Comparison of ENCODE assay signal across 8 cellular contexts in the genomic region with DNA sequence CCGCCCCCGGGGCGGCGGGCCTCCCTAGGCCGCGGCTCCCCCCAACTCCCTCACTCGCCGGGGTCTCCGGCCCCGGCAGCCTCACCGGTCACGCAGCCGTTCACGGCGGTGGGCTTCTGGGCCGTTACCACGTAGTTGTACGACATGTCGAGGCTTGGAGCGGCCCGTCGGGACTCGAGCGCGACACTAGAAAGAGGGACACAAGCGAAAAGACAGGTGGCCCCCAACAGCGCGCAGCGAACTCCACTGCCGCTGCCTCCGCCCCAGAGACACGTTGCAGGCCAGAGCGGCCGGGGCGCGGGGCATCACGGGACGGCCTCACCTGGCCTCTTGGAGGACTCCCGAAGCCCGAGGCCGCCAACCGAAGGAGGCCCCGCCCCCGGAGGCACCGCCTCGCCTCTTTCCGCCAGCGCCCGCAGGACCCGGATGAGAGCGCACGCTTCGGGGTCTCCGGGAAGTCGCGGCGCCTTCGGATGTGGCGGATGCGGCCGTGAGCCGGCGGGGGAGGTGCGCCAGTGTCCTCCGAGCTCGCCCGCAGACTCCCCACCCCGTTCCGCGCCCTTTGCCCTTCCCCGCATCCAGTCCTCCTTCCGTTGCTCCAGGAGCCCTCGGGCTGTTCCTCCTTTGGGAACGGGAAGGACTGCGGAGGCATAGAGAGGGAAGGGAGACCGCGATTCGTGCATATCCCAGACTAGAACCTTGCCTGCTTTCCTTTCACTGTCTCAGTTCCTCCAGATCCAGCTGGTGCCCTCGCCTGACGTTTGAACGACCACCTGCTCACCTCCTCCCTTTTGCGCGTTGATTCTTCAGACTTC. TPM values are rescaled to one million over a fixed set of nuclear protein-coding genes. Genes with fewer than 3 reads are reported as not detected.
A peak's percentile ranks its signal among the peaks of the same experiment; 100 is the strongest.
DNase-seq lines count a peak whose midpoint lies in the region; ATAC-seq and TF ChIP-seq lines count a peak whose summit lies in the region.

A gene (minus strand): TSS at position 283 of the 815 bp plus-strand sequence. CDS start 137 bp downstream, at position 146.
A gene with protein sequence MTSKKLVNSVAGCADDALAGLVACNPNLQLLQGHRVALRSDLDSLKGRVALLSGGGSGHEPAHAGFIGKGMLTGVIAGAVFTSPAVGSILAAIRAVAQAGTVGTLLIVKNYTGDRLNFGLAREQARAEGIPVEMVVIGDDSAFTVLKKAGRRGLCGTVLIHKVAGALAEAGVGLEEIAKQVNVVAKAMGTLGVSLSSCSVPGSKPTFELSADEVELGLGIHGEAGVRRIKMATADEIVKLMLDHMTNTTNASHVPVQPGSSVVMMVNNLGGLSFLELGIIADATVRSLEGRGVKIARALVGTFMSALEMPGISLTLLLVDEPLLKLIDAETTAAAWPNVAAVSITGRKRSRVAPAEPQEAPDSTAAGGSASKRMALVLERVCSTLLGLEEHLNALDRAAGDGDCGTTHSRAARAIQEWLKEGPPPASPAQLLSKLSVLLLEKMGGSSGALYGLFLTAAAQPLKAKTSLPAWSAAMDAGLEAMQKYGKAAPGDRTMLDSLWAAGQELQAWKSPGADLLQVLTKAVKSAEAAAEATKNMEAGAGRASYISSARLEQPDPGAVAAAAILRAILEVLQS (plus strand): TSS at position 406 of the 815 bp plus-strand sequence. CDS start 1,501 bp downstream, outside the sequence.

- peak; percentile 85 for TF ChIP-seq POLR2A in breast epithelium (IDR thresholded peaks at IDR 0.05)

- peaks cover 20 to 21% of the 10 kb centered on the region in 2 donors for H3K4me1 ChIP-seq in breast epithelium
- H3K4me1 ChIP-seq in skeletal muscle tissue (ENCODE audit: control insufficient read depth in 3 of 3, insufficient read depth in 3 of 3, low read length in 3 of 3) = peaks cover 43 to 61% (median 50%) of the 10 kb centered on the region in 3 donors

- DNase-seq in ACHN = peak; percentile 89
- DNase-seq in NCI-H2227 (lab: John Stamatoyannopoulos, UW; ENCODE audit: unreplicated experiment) = peak; percentile 98
- peak; percentile 97 for DNase-seq in WERI-Rb-1
- DNase-seq in breast epithelium (ENCODE audit: low spot score in 2 of 2) = peak; percentile 91 to 95

- ATAC-seq in GM18907 (IDR thresholded peaks at IDR 0.05; ENCODE audit: unreplicated experiment) (peak; percentile 86), HG03139 (IDR thresholded peaks at IDR 0.05; ENCODE audit: unreplicated experiment) (peak; percentile 82)

- TF ChIP-seq CTCF in WERI-Rb-1 (IDR thresholded peaks at IDR 0.05; ENCODE audit: low read depth, low read length) = no peak
- TF ChIP-seq CTCF in breast epithelium (IDR thresholded peaks at IDR 0.05) = peak in 1 of 3 donors; percentile 4

- H3K9ac ChIP-seq in skeletal muscle tissue (ENCODE audit: low read depth in 1 of 3, low read length in 3 of 3) = peak within 1 kb of the TSS; percentile 96 to 99 (median 99)

- no peaks in the 10 kb centered on the region for H3K9me3 ChIP-seq in WERI-Rb-1 (ENCODE audit: severe bottlenecking)
- H3K9me3 ChIP-seq in breast epithelium = no peaks in the 10 kb centered on the region
- no peaks in the 10 kb centered on the region for H3K9me3 ChIP-seq in iPS-18c (ENCODE audit: control insufficient read depth, insufficient read depth, low read length)
- H3K9me3 ChIP-seq in skeletal muscle tissue (ENCODE audit: control insufficient read depth in 3 of 3, low read length in 3 of 3) = no peaks in the 10 kb centered on the region

- H3K27me3 ChIP-seq in WERI-Rb-1 (ENCODE audit: insufficient read depth, low read depth, severe bottlenecking) = no peaks in the 10 kb centered on the region
- H3K27me3 ChIP-seq in breast epithelium = no peaks in the 10 kb centered on the region
- H3K27me3 ChIP-seq in skeletal muscle tissue (ENCODE audit: control insufficient read depth in 3 of 3, insufficient read depth in 3 of 3, low read length in 3 of 3) = no peaks in the 10 kb centered on the region

- H3K36me3 ChIP-seq in WERI-Rb-1 (peaks cover 37% of the 10 kb centered on the region), breast epithelium (peaks cover 6% of the 10 kb centered on the region), skeletal muscle tissue (ENCODE audit: control insufficient read depth in 3 of 3, insufficient read depth in 3 of 3, low read length in 3 of 3) (peaks cover 3 to 12% (median 8%) of the 10 kb centered on the region in 3 donors)

- H3K4me3 ChIP-seq in WERI-Rb-1 (ENCODE audit: low read depth, low read length) (peak within 1 kb of the TSS; percentile 98), breast epithelium (peak within 1 kb of the TSS; percentile 86 to 100 (median 93)), iPS-18c (ENCODE audit: insufficient read depth, low read depth, low read length) (peak within 1 kb of the TSS; percentile 76), skeletal muscle tissue (ENCODE audit: low read length in 3 of 3) (peak within 1 kb of the TSS; percentile 95 to 100 (median 97))

- in situ Hi-C loops in ACHN (cut with HindIII; ENCODE audit: low pct_ligation_motif_present, low pct_unique_long_range_greater_than_20kb, low sequenced_read_pairs) = no loop called here

- intact Hi-C loops in breast epithelium (cut with DNase I; ENCODE audit: low total_unique reads) = no loop called here

- H3K27ac ChIP-seq in WERI-Rb-1 (peak within 1 kb of the TSS; percentile 92), breast epithelium (peak within 1 kb of the TSS; percentile 93 to 96), skeletal muscle tissue (ENCODE audit: low read depth, low read length) (peak within 1 kb of the TSS; percentile 95)

RNA-seq across cellular contexts. Expression of the first gene that starts in this region (rescaled TPM):
- total RNA-seq in breast epithelium (100 to 1,000 TPM; 131 to 150 (median 145) TPM), skeletal muscle tissue (215 TPM)

RNA-seq across cellular contexts. Expression of the second gene that starts in this region (rescaled TPM):
- total RNA-seq in breast epithelium = 10 to 100 TPM; 15.2 to 34.4 (median 26.9) TPM
- total RNA-seq in skeletal muscle tissue = 6.8 TPM

Comparison
In these comparisons a context has a peak if more than half of its experiments do, and no peak if none do; other contexts are left out.
1. Peak in every context shown above with its lines: DNase-seq, ATAC-seq, H3K4me3 ChIP-seq and H3K27ac ChIP-seq.